Comparison of ENCODE assay signal across 1 cellular context in genomic region chr10:22218448-22218847, GRCh38.
TF ChIP-seq lines count a peak whose summit lies in the region.

No MANE protein-coding gene starts in this region.

TF ChIP-seq in K562, 482 proteins besides CTCF, POLR2A, EP300 and RAD21 (continued from another document):
- TF ChIP-seq ZNF395 (CRISPR knock-in tag; IDR thresholded peaks at IDR 0.05) (no peak), TCF7 (IDR thresholded peaks at IDR 0.05; ENCODE audit: borderline replicate concordance) (no peak), LARP7 (IDR thresholded peaks at IDR 0.05) (no peak), ZSCAN32 (CRISPR knock-in tag; IDR thresholded peaks at IDR 0.05) (no peak), ZNF165 (CRISPR knock-in tag; IDR thresholded peaks at IDR 0.05; ENCODE audit: borderline replicate concordance) (no peak), SIX5 (IDR thresholded peaks at IDR 0.05; ENCODE audit: borderline replicate concordance in 1 of 2, insufficient read depth in 1 of 2, low read depth in 1 of 2, low read length in 2 of 2) (no peak), ZBTB5 (IDR thresholded peaks at IDR 0.05) (no peak), ZNF76 (CRISPR knock-in tag; IDR thresholded peaks at IDR 0.05; ENCODE audit: borderline replicate concordance) (no peak), PURB (CRISPR knock-in tag; IDR thresholded peaks at IDR 0.05; ENCODE audit: low read depth) (no peak), MIER1 (IDR thresholded peaks at IDR 0.05; ENCODE audit: low read depth) (no peak), ELK3 (CRISPR knock-in tag; IDR thresholded peaks at IDR 0.05) (no peak)
